Comparison of ENCODE assay signal across 24 cellular contexts in genomic region chr9:136003356-136004218, GRCh38. TPM values are rescaled to one million over a fixed set of nuclear protein-coding genes. Genes with fewer than 3 reads are reported as not detected.
A peak's percentile ranks its signal among the peaks of the same experiment; 100 is the strongest.
DNase-seq lines count a peak whose midpoint lies in the region; ATAC-seq and TF ChIP-seq lines count a peak whose summit lies in the region.
"Had no signal": no experiment of that assay in that cellular context is flagged by ENCODE, and none has a peak within 500 bp of the region (broad histone marks: within the 10 kb centered on the region; RNA-seq: fewer than 3 reads in every experiment).

No MANE protein-coding gene starts in this region.

- no peak for TF ChIP-seq POLR2A in NB4 (IDR thresholded peaks at IDR 0.05; ENCODE audit: extremely low read depth, insufficient read length)

- H3K36me3 Mint-ChIP-seq in neural crest cell (ENCODE audit: low read depth): no peaks in the 10 kb centered on the region
- no peaks in the 10 kb centered on the region for H3K36me3 Mint-ChIP-seq in activated naive CD4-positive, alpha-beta T cell treated with anti-CD3 and anti-CD28 coated beads for 36 hours (ENCODE audit: low read depth)
- H3K36me3 Mint-ChIP-seq: activated naive CD4-positive, alpha-beta T cell treated with anti-CD3 and anti-CD28 coated beads, Interleukin-2, amount 50 U/mL, for 24 hours; natural killer cell treated with Interleukin-12 subunit alpha and Interleukin-12 subunit beta and Interleukin-15 and Interleukin-18, amount 100 ng/mL, for 72 hours had no signal

- no peaks in the 10 kb centered on the region for H3K9me3 Mint-ChIP-seq in neural crest cell
- H3K9me3 Mint-ChIP-seq in activated naive CD4-positive, alpha-beta T cell treated with anti-CD3 and anti-CD28 coated beads for 36 hours: no peaks in the 10 kb centered on the region
- H3K9me3 Mint-ChIP-seq: activated naive CD4-positive, alpha-beta T cell treated with anti-CD3 and anti-CD28 coated beads, Interleukin-2, amount 50 U/mL, for 24 hours; activated T-helper 1 cell treated with anti-CD3 and anti-CD28 coated beads, Interleukin-12 subunit alpha, Interleukin-12 subunit beta, Interleukin-2, Interleukin-4 antibody, amounts not matched to agents 30 ng/mL and 10 ng/mL and 1 ng/mL, durations not matched to agents 14 hours and 24 hours and 36 hours; natural killer cell treated with Interleukin-12 subunit alpha and Interleukin-12 subunit beta and Interleukin-15 and Interleukin-18, amount 100 ng/mL, for 72 hours had no signal

- peak in 5 of 8 donors; percentile 7 to 29 (median 11) for ATAC-seq in heart right ventricle
- ATAC-seq in HG03520 (IDR thresholded peaks at IDR 0.05; ENCODE audit: unreplicated experiment): no peak
- ATAC-seq: natural killer cell treated with Interleukin-12 subunit alpha and Interleukin-12 subunit beta and Interleukin-15 and Interleukin-18, amount 100 ng/mL, for 72 hours had no signal

- no peaks in the 10 kb centered on the region for H3K27me3 Mint-ChIP-seq in neural crest cell (ENCODE audit: low read depth)
- no peaks in the 10 kb centered on the region for H3K27me3 Mint-ChIP-seq in activated naive CD4-positive, alpha-beta T cell treated with anti-CD3 and anti-CD28 coated beads for 36 hours (ENCODE audit: low read depth)
- H3K27me3 Mint-ChIP-seq: activated naive CD4-positive, alpha-beta T cell treated with anti-CD3 and anti-CD28 coated beads, Interleukin-2, amount 50 U/mL, for 24 hours; natural killer cell treated with Interleukin-12 subunit alpha and Interleukin-12 subunit beta and Interleukin-15 and Interleukin-18, amount 100 ng/mL, for 72 hours had no signal

- peaks cover 31% of the 10 kb centered on the region for H3K4me1 Mint-ChIP-seq in neural crest cell
- no peaks in the 10 kb centered on the region for H3K4me1 Mint-ChIP-seq in activated naive CD4-positive, alpha-beta T cell treated with anti-CD3 and anti-CD28 coated beads for 36 hours (ENCODE audit: low read depth)
- H3K4me1 Mint-ChIP-seq: activated naive CD4-positive, alpha-beta T cell treated with anti-CD3 and anti-CD28 coated beads, Interleukin-2, amount 50 U/mL, for 24 hours had no signal

- DNase-seq in COLO668 (lab: John Stamatoyannopoulos, UW; ENCODE audit: unreplicated experiment) (peak; percentile 3), NB4 (ENCODE audit: low read depth) (peak; percentile 34), heart right ventricle (no peak), neural crest cell (ENCODE audit: low read depth, low spot score) (no peak), GM03348 (ENCODE audit: low spot score) (no peak), NCI-H2227 (lab: John Stamatoyannopoulos, UW; ENCODE audit: unreplicated experiment) (no peak)
- no peak for DNase-seq in activated naive CD4-positive, alpha-beta T cell treated with anti-CD3 and anti-CD28 coated beads for 36 hours
- DNase-seq: activated CD4-positive, alpha-beta T cell treated with anti-CD3 and anti-CD28 coated beads, Interleukin-2, amount 50 U/mL, for 4 hours; cortex of kidney; HCEC 1CT; midbrain; NCI-H1092 treated with DMSO at 0.1 percent for 48 hours; NCI-H2029; NCI-H345; spleen; stimulated activated CD4-positive, alpha-beta T cell treated with anti-CD3 and anti-CD28 coated beads, Interleukin-2, amount 100 ng/mL, for 48 hours; T-helper 1 cell had no signal

- no peak overlapping the region for H3K4me3 Mint-ChIP-seq in neural crest cell
- H3K4me3 Mint-ChIP-seq in activated naive CD4-positive, alpha-beta T cell treated with anti-CD3 and anti-CD28 coated beads for 36 hours: no peak overlapping the region
- H3K4me3 Mint-ChIP-seq: activated naive CD4-positive, alpha-beta T cell treated with anti-CD3 and anti-CD28 coated beads, Interleukin-2, amount 50 U/mL, for 24 hours; activated T-helper 1 cell treated with anti-CD3 and anti-CD28 coated beads, Interleukin-12 subunit alpha, Interleukin-12 subunit beta, Interleukin-2, Interleukin-4 antibody, amounts not matched to agents 30 ng/mL and 10 ng/mL and 1 ng/mL, durations not matched to agents 14 hours and 24 hours and 36 hours; natural killer cell treated with Interleukin-12 subunit alpha and Interleukin-12 subunit beta and Interleukin-15 and Interleukin-18, amount 100 ng/mL, for 72 hours had no signal

- H3K27ac Mint-ChIP-seq in neural crest cell (ENCODE audit: unreplicated experiment): peak overlapping the region; percentile 83
- no peak overlapping the region for H3K27ac Mint-ChIP-seq in activated naive CD4-positive, alpha-beta T cell treated with anti-CD3 and anti-CD28 coated beads for 36 hours
- H3K27ac Mint-ChIP-seq: activated naive CD4-positive, alpha-beta T cell treated with anti-CD3 and anti-CD28 coated beads, Interleukin-2, amount 50 U/mL, for 24 hours; activated T-helper 1 cell treated with anti-CD3 and anti-CD28 coated beads, Interleukin-12 subunit alpha, Interleukin-12 subunit beta, Interleukin-2, Interleukin-4 antibody, amounts not matched to agents 30 ng/mL and 10 ng/mL and 1 ng/mL, durations not matched to agents 14 hours and 24 hours and 36 hours; natural killer cell treated with Interleukin-12 subunit alpha and Interleukin-12 subunit beta and Interleukin-15 and Interleukin-18, amount 100 ng/mL, for 72 hours had no signal

- H3K9me3 ChIP-seq in heart right ventricle: no peaks in the 10 kb centered on the region
- H3K9me3 ChIP-seq: ascending aorta, pancreas, spleen had no signal

- CTCF ChIA-PET in activated naive CD4-positive, alpha-beta T cell treated with anti-CD3 and anti-CD28 coated beads for 36 hours (lab: Charles Lee): no interaction called here

- no peak for TF ChIP-seq CTCF in NB4 (IDR thresholded peaks at IDR 0.05; ENCODE audit: low read depth, low read length)
- TF ChIP-seq CTCF in heart right ventricle (IDR thresholded peaks at IDR 0.05): no peak
- TF ChIP-seq CTCF in neural crest cell (conservative IDR thresholded peaks at IDR 0.05): no peak

- WGBS in heart right ventricle, 2 donors: 31 to 39% methylated on average over 17 of the region's 17 CpGs

- H3K36me3 ChIP-seq in heart right ventricle: peaks cover 0 to 7% (median 0%) of the 10 kb centered on the region in 9 donors
- H3K36me3 ChIP-seq: cardiac muscle cell, pancreas had no signal

- H3K27me3 ChIP-seq in heart right ventricle: no peaks in the 10 kb centered on the region
- H3K27me3 ChIP-seq: ascending aorta, cardiac muscle cell, pancreas, spleen had no signal

- H3K4me3 ChIP-seq in NB4 (ENCODE audit: low read depth, low read length) (no peak overlapping the region), heart right ventricle (no peak overlapping the region)
- H3K4me3 ChIP-seq: ascending aorta, cardiac muscle cell, pancreas, spleen had no signal

- H3K27ac ChIP-seq in heart right ventricle: no peak overlapping the region
- H3K27ac ChIP-seq: ascending aorta, cardiac muscle cell, pancreas, spleen had no signal

- intact Hi-C loops in heart right ventricle (cut with DNase I): no loop called here
- intact Hi-C loops in activated naive CD4-positive, alpha-beta T cell treated with anti-CD3 and anti-CD28 coated beads for 36 hours (cut with micrococcal nuclease): no loop called here

- peaks cover 11 to 32% (median 16%) of the 10 kb centered on the region in 9 donors for H3K4me1 ChIP-seq in heart right ventricle
- H3K4me1 ChIP-seq: pancreas had no signal

RNA-seq across cellular contexts. Expression of gene UBAC1, which starts 42.4 kb away (rescaled TPM):
- total RNA-seq in heart right ventricle: 100 to 1,000 TPM in 2 of 10 donors, 10 to 100 TPM in 8; 73.8 to 138 (median 85.4) TPM
- 100 to 1,000 TPM in 1 of 2 donors, 10 to 100 TPM in 1; 83.8 to 172 TPM for polyA plus RNA-seq in heart right ventricle
- total RNA-seq in neural crest cell: 49.3 and 51.9 TPM in 2 replicates
- 10 to 100 TPM; 37.2 to 40.0 TPM for total RNA-seq in activated naive CD4-positive, alpha-beta T cell treated with anti-CD3 and anti-CD28 coated beads for 36 hours

Comparison
In these comparisons a context has a peak if more than half of its experiments do, and no peak if none do; other contexts are left out.
1. DNase-seq: peak in COLO668 (single experiment) and NB4 (single experiment); none in heart right ventricle (0 of 2), neural crest cell (single experiment), GM03348 (single experiment), NCI-H2227 (single experiment) and activated naive CD4-positive, alpha-beta T cell treated with anti-CD3 and anti-CD28 coated beads for 36 hours (single experiment).